Comparison of ENCODE assay signal across 7 cellular contexts in genomic region chr14:68268197-68268596, GRCh38.
A peak's percentile ranks its signal among the peaks of the same experiment; 100 is the strongest.
DNase-seq lines count a peak whose midpoint lies in the region; ATAC-seq, FAIRE-seq and TF ChIP-seq lines count a peak whose summit lies in the region.

No MANE protein-coding gene starts in this region.

- H3K36me3 Mint-ChIP-seq in activated CD8-positive, alpha-beta T cell treated with anti-CD3 and anti-CD28 coated beads, Interleukin-2, amount 10 ng/mL, durations not matched to agents 7 days and 5 days (ENCODE audit: low read depth) = no peaks in the 10 kb centered on the region
- no peaks in the 10 kb centered on the region for H3K36me3 Mint-ChIP-seq in activated CD4-positive, alpha-beta T cell treated with anti-CD3 and anti-CD28 coated beads, Interleukin-2, amount 10 ng/mL, durations not matched to agents 7 days and 5 days (ENCODE audit: low read depth)

- no peak overlapping the region for H3K4me3 Mint-ChIP-seq in activated CD8-positive, alpha-beta T cell treated with anti-CD3 and anti-CD28 coated beads, Interleukin-2, amount 10 ng/mL, durations not matched to agents 7 days and 5 days
- H3K4me3 Mint-ChIP-seq in activated CD4-positive, alpha-beta T cell treated with anti-CD3 and anti-CD28 coated beads, Interleukin-2, amount 10 ng/mL, durations not matched to agents 7 days and 5 days = no peak overlapping the region

- ATAC-seq in GM19328 (IDR thresholded peaks at IDR 0.05; ENCODE audit: unreplicated experiment) (peak; percentile 51), HG03064 (IDR thresholded peaks at IDR 0.05; ENCODE audit: low read depth, unreplicated experiment) (peak; percentile 61)
- peak; percentile 55 for ATAC-seq in activated CD8-positive, alpha-beta T cell treated with anti-CD3 and anti-CD28 coated beads, Interleukin-2, amount 10 ng/mL, durations not matched to agents 7 days and 5 days
- ATAC-seq in stimulated activated naive CD8-positive, alpha-beta T cell treated with anti-CD3 and anti-CD28 coated beads, Interleukin-15, Interleukin-2, amounts not matched to agents 100 U/mL and 50 U/mL, for 24 hours = peak; percentile 57

- H3K4me1 Mint-ChIP-seq in activated CD8-positive, alpha-beta T cell treated with anti-CD3 and anti-CD28 coated beads, Interleukin-2, amount 10 ng/mL, durations not matched to agents 7 days and 5 days (ENCODE audit: low read depth) = peaks cover 28% of the 10 kb centered on the region
- H3K4me1 Mint-ChIP-seq in activated CD4-positive, alpha-beta T cell treated with anti-CD3 and anti-CD28 coated beads, Interleukin-2, amount 10 ng/mL, durations not matched to agents 7 days and 5 days = peaks cover 36% of the 10 kb centered on the region

- no peak for TF ChIP-seq CTCF in D721Med (IDR thresholded peaks at IDR 0.05; ENCODE audit: insufficient read depth, missing control alignments)

- H3K27ac Mint-ChIP-seq in activated CD8-positive, alpha-beta T cell treated with anti-CD3 and anti-CD28 coated beads, Interleukin-2, amount 10 ng/mL, durations not matched to agents 7 days and 5 days = peak overlapping the region; percentile 66
- no peak overlapping the region for H3K27ac Mint-ChIP-seq in activated CD4-positive, alpha-beta T cell treated with anti-CD3 and anti-CD28 coated beads, Interleukin-2, amount 10 ng/mL, durations not matched to agents 7 days and 5 days

- no peak for FAIRE-seq in D721Med (lab: Jason Lieb, UNC)

- DNase-seq in activated CD8-positive, alpha-beta T cell treated with anti-CD3 and anti-CD28 coated beads, Interleukin-2, amount 10 ng/mL, durations not matched to agents 7 days and 5 days = no peak
- no peak for DNase-seq in stimulated activated naive CD8-positive, alpha-beta T cell treated with anti-CD3 and anti-CD28 coated beads, Interleukin-15, Interleukin-2, amounts not matched to agents 100 U/mL and 50 U/mL, for 24 hours
- DNase-seq in D721Med (ENCODE audit: insufficient read length, low spot score) = no peak
- no peak for DNase-seq in activated CD4-positive, alpha-beta T cell treated with anti-CD3 and anti-CD28 coated beads, Interleukin-2, amount 10 ng/mL, durations not matched to agents 7 days and 5 days
- DNase-seq in COLO829 (ENCODE audit: low spot score) = no peak

- POLR2A ChIA-PET in activated CD8-positive, alpha-beta T cell treated with anti-CD3 and anti-CD28 coated beads, Interleukin-2, amount 10 ng/mL, durations not matched to agents 7 days and 5 days (lab: Charles Lee) = interaction anchor here (0.7 kb wide), 1 partner anchor 403 kb away, joined by 3 read pairs; no protein-coding TSS in a partner anchor
- POLR2A ChIA-PET in activated CD4-positive, alpha-beta T cell treated with anti-CD3 and anti-CD28 coated beads, Interleukin-2, amount 10 ng/mL, durations not matched to agents 7 days and 5 days (lab: Charles Lee) = no interaction called here

- H3K27me3 Mint-ChIP-seq in activated CD8-positive, alpha-beta T cell treated with anti-CD3 and anti-CD28 coated beads, Interleukin-2, amount 10 ng/mL, durations not matched to agents 7 days and 5 days (ENCODE audit: low read depth) = no peaks in the 10 kb centered on the region
- H3K27me3 Mint-ChIP-seq in activated CD4-positive, alpha-beta T cell treated with anti-CD3 and anti-CD28 coated beads, Interleukin-2, amount 10 ng/mL, durations not matched to agents 7 days and 5 days = no peaks in the 10 kb centered on the region

- CTCF ChIA-PET in activated CD8-positive, alpha-beta T cell treated with anti-CD3 and anti-CD28 coated beads, Interleukin-2, amount 10 ng/mL, durations not matched to agents 7 days and 5 days (lab: Charles Lee) = interaction anchor here (1.2 to 2.5 kb wide), 5 partner anchors 9 to 575 kb away, joined by 3 to 7 read pairs (median 3); no protein-coding TSS in a partner anchor
- CTCF ChIA-PET in activated CD4-positive, alpha-beta T cell treated with anti-CD3 and anti-CD28 coated beads, Interleukin-2, amount 10 ng/mL, durations not matched to agents 7 days and 5 days (lab: Charles Lee) = interaction anchor here (0.7 to 1.6 kb wide), 2 partner anchors 11 to 415 kb away, joined by 3 to 4 read pairs; no protein-coding TSS in a partner anchor

- no peaks in the 10 kb centered on the region for H3K9me3 Mint-ChIP-seq in activated CD8-positive, alpha-beta T cell treated with anti-CD3 and anti-CD28 coated beads, Interleukin-2, amount 10 ng/mL, durations not matched to agents 7 days and 5 days (ENCODE audit: insufficient read depth)
- no peaks in the 10 kb centered on the region for H3K9me3 Mint-ChIP-seq in activated CD4-positive, alpha-beta T cell treated with anti-CD3 and anti-CD28 coated beads, Interleukin-2, amount 10 ng/mL, durations not matched to agents 7 days and 5 days
